ENCODE assay signal across 1 cellular context in the genomic region with DNA sequence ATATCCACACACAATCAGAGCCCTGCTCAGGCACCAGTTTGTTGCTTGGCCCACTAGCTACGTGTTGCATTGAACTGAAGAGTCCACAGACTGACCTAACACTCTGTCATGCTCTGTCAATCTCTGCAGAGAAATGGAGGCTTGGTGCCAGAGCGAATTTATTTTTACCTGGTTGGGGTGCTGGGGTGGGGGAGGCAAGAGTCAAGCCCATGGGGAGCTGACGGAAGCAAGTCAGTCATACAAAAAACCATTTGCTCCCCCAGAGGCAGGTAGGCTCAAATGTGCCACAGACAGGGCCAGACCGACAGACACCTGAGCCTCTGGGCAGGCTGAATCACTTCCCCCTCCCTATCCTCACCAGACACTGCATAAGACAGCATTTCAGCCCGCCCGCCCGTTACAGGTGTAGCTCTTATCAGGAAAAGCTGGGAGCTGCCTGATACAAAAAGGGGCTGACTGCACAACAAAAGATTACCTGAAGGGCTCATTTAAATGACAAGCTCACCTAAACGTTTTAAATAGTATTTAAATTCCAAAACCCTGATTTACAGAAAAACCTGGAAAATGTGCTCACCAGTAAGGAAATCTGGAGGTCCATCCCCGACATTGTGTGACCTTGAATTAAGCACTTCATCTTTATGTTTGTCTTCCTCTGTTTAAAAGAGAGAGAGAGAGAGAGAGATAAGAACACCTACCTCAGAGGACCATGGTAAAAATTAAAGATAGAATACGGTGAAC.
TF ChIP-seq lines count a peak whose summit lies in the region.

No MANE protein-coding gene starts in this region.

TF ChIP-seq in K562, 482 proteins besides CTCF, POLR2A, EP300 and RAD21 (continued from another document and continues in another):
- TF ChIP-seq, protein P1, sequence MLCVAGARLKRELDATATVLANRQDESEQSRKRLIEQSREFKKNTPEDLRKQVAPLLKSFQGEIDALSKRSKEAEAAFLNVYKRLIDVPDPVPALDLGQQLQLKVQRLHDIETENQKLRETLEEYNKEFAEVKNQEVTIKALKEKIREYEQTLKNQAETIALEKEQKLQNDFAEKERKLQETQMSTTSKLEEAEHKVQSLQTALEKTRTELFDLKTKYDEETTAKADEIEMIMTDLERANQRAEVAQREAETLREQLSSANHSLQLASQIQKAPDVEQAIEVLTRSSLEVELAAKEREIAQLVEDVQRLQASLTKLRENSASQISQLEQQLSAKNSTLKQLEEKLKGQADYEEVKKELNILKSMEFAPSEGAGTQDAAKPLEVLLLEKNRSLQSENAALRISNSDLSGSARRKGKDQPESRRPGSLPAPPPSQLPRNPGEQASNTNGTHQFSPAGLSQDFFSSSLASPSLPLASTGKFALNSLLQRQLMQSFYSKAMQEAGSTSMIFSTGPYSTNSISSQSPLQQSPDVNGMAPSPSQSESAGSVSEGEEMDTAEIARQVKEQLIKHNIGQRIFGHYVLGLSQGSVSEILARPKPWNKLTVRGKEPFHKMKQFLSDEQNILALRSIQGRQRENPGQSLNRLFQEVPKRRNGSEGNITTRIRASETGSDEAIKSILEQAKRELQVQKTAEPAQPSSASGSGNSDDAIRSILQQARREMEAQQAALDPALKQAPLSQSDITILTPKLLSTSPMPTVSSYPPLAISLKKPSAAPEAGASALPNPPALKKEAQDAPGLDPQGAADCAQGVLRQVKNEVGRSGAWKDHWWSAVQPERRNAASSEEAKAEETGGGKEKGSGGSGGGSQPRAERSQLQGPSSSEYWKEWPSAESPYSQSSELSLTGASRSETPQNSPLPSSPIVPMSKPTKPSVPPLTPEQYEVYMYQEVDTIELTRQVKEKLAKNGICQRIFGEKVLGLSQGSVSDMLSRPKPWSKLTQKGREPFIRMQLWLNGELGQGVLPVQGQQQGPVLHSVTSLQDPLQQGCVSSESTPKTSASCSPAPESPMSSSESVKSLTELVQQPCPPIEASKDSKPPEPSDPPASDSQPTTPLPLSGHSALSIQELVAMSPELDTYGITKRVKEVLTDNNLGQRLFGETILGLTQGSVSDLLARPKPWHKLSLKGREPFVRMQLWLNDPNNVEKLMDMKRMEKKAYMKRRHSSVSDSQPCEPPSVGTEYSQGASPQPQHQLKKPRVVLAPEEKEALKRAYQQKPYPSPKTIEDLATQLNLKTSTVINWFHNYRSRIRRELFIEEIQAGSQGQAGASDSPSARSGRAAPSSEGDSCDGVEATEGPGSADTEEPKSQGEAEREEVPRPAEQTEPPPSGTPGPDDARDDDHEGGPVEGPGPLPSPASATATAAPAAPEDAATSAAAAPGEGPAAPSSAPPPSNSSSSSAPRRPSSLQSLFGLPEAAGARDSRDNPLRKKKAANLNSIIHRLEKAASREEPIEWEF (CRISPR knock-in tag; IDR thresholded peaks at IDR 0.05), result no peak
- TF ChIP-seq HDAC1 (IDR thresholded peaks at IDR 0.05), result 0 out of 4 replicates have a peak, but pooled peaks of 1 of the 2 experiments have one; percentile 28
- TF ChIP-seq ZNF764 (CRISPR knock-in tag; IDR thresholded peaks at IDR 0.05; ENCODE audit: low read depth), result no peak
- TF ChIP-seq MAZ (CRISPR knock-in tag; conservative IDR thresholded peaks at IDR 0.05 in 1 of 2, IDR thresholded peaks at IDR 0.05 in 1 of 2), result peak in 1 of 2 experiments; percentile 38; a peak in 2 of 4 replicates
- no peak for TF ChIP-seq MEF2A (IDR thresholded peaks at IDR 0.05; ENCODE audit: control insufficient read depth, low read depth, low read length)
- TF ChIP-seq KDM4B (IDR thresholded peaks at IDR 0.05; ENCODE audit: borderline replicate concordance in 2 of 2, low read depth in 1 of 2), result no peak
- peak; percentile 29; the same call in 1 of the 2 replicates for TF ChIP-seq GATAD2B (IDR thresholded peaks at IDR 0.05; ENCODE audit: borderline replicate concordance)
- peak; percentile 84 for TF ChIP-seq DPF2 (IDR thresholded peaks at IDR 0.05)
- TF ChIP-seq, protein P2, sequence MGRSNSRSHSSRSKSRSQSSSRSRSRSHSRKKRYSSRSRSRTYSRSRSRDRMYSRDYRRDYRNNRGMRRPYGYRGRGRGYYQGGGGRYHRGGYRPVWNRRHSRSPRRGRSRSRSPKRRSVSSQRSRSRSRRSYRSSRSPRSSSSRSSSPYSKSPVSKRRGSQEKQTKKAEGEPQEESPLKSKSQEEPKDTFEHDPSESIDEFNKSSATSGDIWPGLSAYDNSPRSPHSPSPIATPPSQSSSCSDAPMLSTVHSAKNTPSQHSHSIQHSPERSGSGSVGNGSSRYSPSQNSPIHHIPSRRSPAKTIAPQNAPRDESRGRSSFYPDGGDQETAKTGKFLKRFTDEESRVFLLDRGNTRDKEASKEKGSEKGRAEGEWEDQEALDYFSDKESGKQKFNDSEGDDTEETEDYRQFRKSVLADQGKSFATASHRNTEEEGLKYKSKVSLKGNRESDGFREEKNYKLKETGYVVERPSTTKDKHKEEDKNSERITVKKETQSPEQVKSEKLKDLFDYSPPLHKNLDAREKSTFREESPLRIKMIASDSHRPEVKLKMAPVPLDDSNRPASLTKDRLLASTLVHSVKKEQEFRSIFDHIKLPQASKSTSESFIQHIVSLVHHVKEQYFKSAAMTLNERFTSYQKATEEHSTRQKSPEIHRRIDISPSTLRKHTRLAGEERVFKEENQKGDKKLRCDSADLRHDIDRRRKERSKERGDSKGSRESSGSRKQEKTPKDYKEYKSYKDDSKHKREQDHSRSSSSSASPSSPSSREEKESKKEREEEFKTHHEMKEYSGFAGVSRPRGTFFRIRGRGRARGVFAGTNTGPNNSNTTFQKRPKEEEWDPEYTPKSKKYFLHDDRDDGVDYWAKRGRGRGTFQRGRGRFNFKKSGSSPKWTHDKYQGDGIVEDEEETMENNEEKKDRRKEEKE (IDR thresholded peaks at IDR 0.05; ENCODE audit: borderline replicate concordance in 1 of 2, control insufficient read depth in 1 of 2, low read depth in 2 of 2, low read length in 1 of 2), result 0 out of 4 replicates have a peak, but pooled peaks of 1 of the 2 experiments have one; percentile 47
- no peak for TF ChIP-seq ZNF263 (CRISPR knock-in tag; IDR thresholded peaks at IDR 0.05; ENCODE audit: borderline replicate concordance)
- no peak for TF ChIP-seq ZNF354B (CRISPR knock-in tag; IDR thresholded peaks at IDR 0.05)
- TF ChIP-seq, protein P3, sequence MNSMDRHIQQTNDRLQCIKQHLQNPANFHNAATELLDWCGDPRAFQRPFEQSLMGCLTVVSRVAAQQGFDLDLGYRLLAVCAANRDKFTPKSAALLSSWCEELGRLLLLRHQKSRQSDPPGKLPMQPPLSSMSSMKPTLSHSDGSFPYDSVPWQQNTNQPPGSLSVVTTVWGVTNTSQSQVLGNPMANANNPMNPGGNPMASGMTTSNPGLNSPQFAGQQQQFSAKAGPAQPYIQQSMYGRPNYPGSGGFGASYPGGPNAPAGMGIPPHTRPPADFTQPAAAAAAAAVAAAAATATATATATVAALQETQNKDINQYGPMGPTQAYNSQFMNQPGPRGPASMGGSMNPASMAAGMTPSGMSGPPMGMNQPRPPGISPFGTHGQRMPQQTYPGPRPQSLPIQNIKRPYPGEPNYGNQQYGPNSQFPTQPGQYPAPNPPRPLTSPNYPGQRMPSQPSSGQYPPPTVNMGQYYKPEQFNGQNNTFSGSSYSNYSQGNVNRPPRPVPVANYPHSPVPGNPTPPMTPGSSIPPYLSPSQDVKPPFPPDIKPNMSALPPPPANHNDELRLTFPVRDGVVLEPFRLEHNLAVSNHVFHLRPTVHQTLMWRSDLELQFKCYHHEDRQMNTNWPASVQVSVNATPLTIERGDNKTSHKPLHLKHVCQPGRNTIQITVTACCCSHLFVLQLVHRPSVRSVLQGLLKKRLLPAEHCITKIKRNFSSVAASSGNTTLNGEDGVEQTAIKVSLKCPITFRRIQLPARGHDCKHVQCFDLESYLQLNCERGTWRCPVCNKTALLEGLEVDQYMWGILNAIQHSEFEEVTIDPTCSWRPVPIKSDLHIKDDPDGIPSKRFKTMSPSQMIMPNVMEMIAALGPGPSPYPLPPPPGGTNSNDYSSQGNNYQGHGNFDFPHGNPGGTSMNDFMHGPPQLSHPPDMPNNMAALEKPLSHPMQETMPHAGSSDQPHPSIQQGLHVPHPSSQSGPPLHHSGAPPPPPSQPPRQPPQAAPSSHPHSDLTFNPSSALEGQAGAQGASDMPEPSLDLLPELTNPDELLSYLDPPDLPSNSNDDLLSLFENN (IDR thresholded peaks at IDR 0.05; ENCODE audit: low read depth in 2 of 2, low read length in 2 of 2), result no peak; a peak in 2 of 4 replicates
- TF ChIP-seq, protein P4, sequence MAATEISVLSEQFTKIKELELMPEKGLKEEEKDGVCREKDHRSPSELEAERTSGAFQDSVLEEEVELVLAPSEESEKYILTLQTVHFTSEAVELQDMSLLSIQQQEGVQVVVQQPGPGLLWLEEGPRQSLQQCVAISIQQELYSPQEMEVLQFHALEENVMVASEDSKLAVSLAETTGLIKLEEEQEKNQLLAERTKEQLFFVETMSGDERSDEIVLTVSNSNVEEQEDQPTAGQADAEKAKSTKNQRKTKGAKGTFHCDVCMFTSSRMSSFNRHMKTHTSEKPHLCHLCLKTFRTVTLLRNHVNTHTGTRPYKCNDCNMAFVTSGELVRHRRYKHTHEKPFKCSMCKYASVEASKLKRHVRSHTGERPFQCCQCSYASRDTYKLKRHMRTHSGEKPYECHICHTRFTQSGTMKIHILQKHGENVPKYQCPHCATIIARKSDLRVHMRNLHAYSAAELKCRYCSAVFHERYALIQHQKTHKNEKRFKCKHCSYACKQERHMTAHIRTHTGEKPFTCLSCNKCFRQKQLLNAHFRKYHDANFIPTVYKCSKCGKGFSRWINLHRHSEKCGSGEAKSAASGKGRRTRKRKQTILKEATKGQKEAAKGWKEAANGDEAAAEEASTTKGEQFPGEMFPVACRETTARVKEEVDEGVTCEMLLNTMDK (IDR thresholded peaks at IDR 0.05; ENCODE audit: borderline replicate concordance, insufficient read depth, low read depth, low read length, poor library complexity, severe bottlenecking), result no peak
- peak; percentile 67; the same call in 1 of the 2 replicates for TF ChIP-seq PML (IDR thresholded peaks at IDR 0.05; ENCODE audit: low read length)
- no peak for TF ChIP-seq XRCC5 (IDR thresholded peaks at IDR 0.05; ENCODE audit: low read depth, low read length)
- no peak for TF ChIP-seq ZNF146 (CRISPR knock-in tag; IDR thresholded peaks at IDR 0.05; ENCODE audit: unreplicated experiment)
- TF ChIP-seq TSC22D4 (tag; IDR thresholded peaks at IDR 0.05), result no peak
- TF ChIP-seq SMARCA4 (IDR thresholded peaks at IDR 0.05), result peak; percentile 77
- TF ChIP-seq STAG1 (CRISPR knock-in tag; IDR thresholded peaks at IDR 0.05; ENCODE audit: borderline replicate concordance), result no peak
- no peak for TF ChIP-seq ATF7 (IDR thresholded peaks at IDR 0.05)
- TF ChIP-seq ADNP (tag; IDR thresholded peaks at IDR 0.05), result no peak
- TF ChIP-seq, protein P5, sequence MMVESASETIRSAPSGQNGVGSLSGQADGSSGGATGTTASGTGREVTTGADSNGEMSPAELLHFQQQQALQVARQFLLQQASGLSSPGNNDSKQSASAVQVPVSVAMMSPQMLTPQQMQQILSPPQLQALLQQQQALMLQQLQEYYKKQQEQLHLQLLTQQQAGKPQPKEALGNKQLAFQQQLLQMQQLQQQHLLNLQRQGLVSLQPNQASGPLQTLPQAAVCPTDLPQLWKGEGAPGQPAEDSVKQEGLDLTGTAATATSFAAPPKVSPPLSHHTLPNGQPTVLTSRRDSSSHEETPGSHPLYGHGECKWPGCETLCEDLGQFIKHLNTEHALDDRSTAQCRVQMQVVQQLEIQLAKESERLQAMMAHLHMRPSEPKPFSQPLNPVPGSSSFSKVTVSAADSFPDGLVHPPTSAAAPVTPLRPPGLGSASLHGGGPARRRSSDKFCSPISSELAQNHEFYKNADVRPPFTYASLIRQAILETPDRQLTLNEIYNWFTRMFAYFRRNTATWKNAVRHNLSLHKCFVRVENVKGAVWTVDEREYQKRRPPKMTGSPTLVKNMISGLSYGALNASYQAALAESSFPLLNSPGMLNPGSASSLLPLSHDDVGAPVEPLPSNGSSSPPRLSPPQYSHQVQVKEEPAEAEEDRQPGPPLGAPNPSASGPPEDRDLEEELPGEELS (CRISPR knock-in tag; IDR thresholded peaks at IDR 0.05; ENCODE audit: borderline replicate concordance), result no peak
- peak; percentile 11 for TF ChIP-seq TAF1 (IDR thresholded peaks at IDR 0.05; ENCODE audit: control insufficient read depth, extremely low read depth, insufficient read depth, low read length, severe bottlenecking)
- no peak for TF ChIP-seq ZNF324 (CRISPR knock-in tag; IDR thresholded peaks at IDR 0.05)
- no peak for TF ChIP-seq MCM7 (IDR thresholded peaks at IDR 0.05)
- TF ChIP-seq IFI16 (CRISPR knock-in tag; IDR thresholded peaks at IDR 0.05), result no peak
- no peak for TF ChIP-seq ZNF239 (CRISPR knock-in tag; IDR thresholded peaks at IDR 0.05)
- no peak for TF ChIP-seq KAT8 (IDR thresholded peaks at IDR 0.05; ENCODE audit: low read depth)
- TF ChIP-seq POLR2B (IDR thresholded peaks at IDR 0.05; ENCODE audit: low read depth, partially characterized antibody), result no peak
- no peak for TF ChIP-seq MEIS2 (IDR thresholded peaks at IDR 0.05; ENCODE audit: partially characterized antibody)
- TF ChIP-seq ZBTB8A (IDR thresholded peaks at IDR 0.05; ENCODE audit: partially characterized antibody), result no peak
- TF ChIP-seq ZNF444 (CRISPR knock-in tag; IDR thresholded peaks at IDR 0.05), result no peak
- no peak for TF ChIP-seq COPS2 (conservative IDR thresholded peaks at IDR 0.05)
- TF ChIP-seq, protein P6, sequence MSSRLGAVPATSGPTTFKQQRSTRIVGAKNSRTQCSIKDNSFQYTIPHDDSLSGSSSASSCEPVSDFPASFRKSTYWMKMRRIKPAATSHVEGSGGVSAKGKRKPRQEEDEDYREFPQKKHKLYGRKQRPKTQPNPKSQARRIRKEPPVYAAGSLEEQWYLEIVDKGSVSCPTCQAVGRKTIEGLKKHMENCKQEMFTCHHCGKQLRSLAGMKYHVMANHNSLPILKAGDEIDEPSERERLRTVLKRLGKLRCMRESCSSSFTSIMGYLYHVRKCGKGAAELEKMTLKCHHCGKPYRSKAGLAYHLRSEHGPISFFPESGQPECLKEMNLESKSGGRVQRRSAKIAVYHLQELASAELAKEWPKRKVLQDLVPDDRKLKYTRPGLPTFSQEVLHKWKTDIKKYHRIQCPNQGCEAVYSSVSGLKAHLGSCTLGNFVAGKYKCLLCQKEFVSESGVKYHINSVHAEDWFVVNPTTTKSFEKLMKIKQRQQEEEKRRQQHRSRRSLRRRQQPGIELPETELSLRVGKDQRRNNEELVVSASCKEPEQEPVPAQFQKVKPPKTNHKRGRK (tag; IDR thresholded peaks at IDR 0.05), result no peak
- TF ChIP-seq ZSCAN29 (IDR thresholded peaks at IDR 0.05), result no peak
- TF ChIP-seq, protein P7, sequence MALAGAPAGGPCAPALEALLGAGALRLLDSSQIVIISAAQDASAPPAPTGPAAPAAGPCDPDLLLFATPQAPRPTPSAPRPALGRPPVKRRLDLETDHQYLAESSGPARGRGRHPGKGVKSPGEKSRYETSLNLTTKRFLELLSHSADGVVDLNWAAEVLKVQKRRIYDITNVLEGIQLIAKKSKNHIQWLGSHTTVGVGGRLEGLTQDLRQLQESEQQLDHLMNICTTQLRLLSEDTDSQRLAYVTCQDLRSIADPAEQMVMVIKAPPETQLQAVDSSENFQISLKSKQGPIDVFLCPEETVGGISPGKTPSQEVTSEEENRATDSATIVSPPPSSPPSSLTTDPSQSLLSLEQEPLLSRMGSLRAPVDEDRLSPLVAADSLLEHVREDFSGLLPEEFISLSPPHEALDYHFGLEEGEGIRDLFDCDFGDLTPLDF (CRISPR knock-in tag; IDR thresholded peaks at IDR 0.05), result no peak
- TF ChIP-seq FUS (optimal IDR thresholded peaks at IDR 0.05; ENCODE audit: low read depth, low read length), result no peak
- TF ChIP-seq RBM34 (IDR thresholded peaks at IDR 0.05; ENCODE audit: borderline replicate concordance, insufficient read depth, low read length), result no peak
- TF ChIP-seq TCF7 (IDR thresholded peaks at IDR 0.05; ENCODE audit: borderline replicate concordance), result no peak
- no peak for TF ChIP-seq MTA3 (IDR thresholded peaks at IDR 0.05; ENCODE audit: borderline replicate concordance)
